8 cellular contexts compared by ENCODE assay signal in genomic region chr15:65869954-65870871, GRCh38. TPM values are rescaled to one million over a fixed set of nuclear protein-coding genes. Genes with fewer than 3 reads are reported as not detected.
DNase-seq lines count a peak whose midpoint lies in the region; ATAC-seq, FAIRE-seq and TF ChIP-seq lines count a peak whose summit lies in the region.

No MANE protein-coding gene starts in this region.

- no peaks in the 10 kb centered on the region for H3K36me3 ChIP-seq in kidney epithelial cell (ENCODE audit: control insufficient read depth, insufficient read depth, low read length)

- TF ChIP-seq CTCF in kidney epithelial cell (IDR thresholded peaks at IDR 0.05; ENCODE audit: insufficient read depth, low read length, poor library complexity, severe bottlenecking) (no peak), D721Med (IDR thresholded peaks at IDR 0.05; ENCODE audit: insufficient read depth, missing control alignments) (no peak)

- DNase-seq in GDM1 (lab: John Stamatoyannopoulos, UW) (peak; percentile 30), HTR-8/SVneo (ENCODE audit: insufficient read length, low spot score) (peak; percentile 13), SK-MEL-5 (ENCODE audit: low read depth, low spot score) (peak; percentile 49), cerebellum (ENCODE audit: low spot score) (peak; percentile 23), kidney epithelial cell (ENCODE audit: low read depth) (no peak), D721Med (ENCODE audit: insufficient read length, low spot score) (no peak)
- peak; percentile 30 for DNase-seq in stimulated activated CD4-positive, alpha-beta T cell treated with anti-CD3 and anti-CD28 coated beads, Interleukin-4, amount 100 ng/mL, for 24 hours

- FAIRE-seq in HTR-8/SVneo (lab: Jason Lieb, UNC) (no peak), D721Med (lab: Jason Lieb, UNC) (no peak)

- peak overlapping the region; percentile 99 for H3K4me3 ChIP-seq in kidney epithelial cell (ENCODE audit: low read depth, low read length)

- in situ Hi-C loops in SK-MEL-5 (cut with HindIII; ENCODE audit: low pct_unique_long_range_greater_than_20kb, low sequenced_read_pairs), result loop anchor here (25.0 kb wide), 1 partner anchor 158 kb away; no protein-coding TSS in a partner anchor

- H3K27me3 ChIP-seq in kidney epithelial cell (ENCODE audit: control insufficient read depth, insufficient read depth, low read length), result no peaks in the 10 kb centered on the region

- ATAC-seq in GM21381 (IDR thresholded peaks at IDR 0.05; ENCODE audit: unreplicated experiment), result no peak

RNA-seq across cellular contexts. Expression of gene RAB11A, which starts 0.9 kb away (rescaled TPM):
- 283 TPM in 2 replicates for total RNA-seq in SK-MEL-5 (2014; rRNA removed; shearing (Covaris generic))
- 262 and 312 TPM in 2 replicates for polyA plus RNA-seq in SK-MEL-5 (2015; cell fraction: cytosol; rRNA removed)
- 42.8 and 62.8 TPM in 2 replicates for polyA plus RNA-seq in SK-MEL-5 (2015; cell fraction: nucleus; rRNA removed)
- total RNA-seq in cerebellum (91.4 TPM), kidney epithelial cell (295 and 307 TPM in 2 replicates)

Comparison
In these comparisons a context has a peak if more than half of its experiments do, and no peak if none do; other contexts are left out.
1. DNase-seq: peak in GDM1 (single experiment), HTR-8/SVneo (single experiment), SK-MEL-5 (single experiment), cerebellum (single experiment) and stimulated activated CD4-positive, alpha-beta T cell treated with anti-CD3 and anti-CD28 coated beads, Interleukin-4, amount 100 ng/mL, for 24 hours (single experiment); none in kidney epithelial cell (single experiment) and D721Med (single experiment).